Comparison of ENCODE assay signal across 35 cellular contexts in the genomic region with DNA sequence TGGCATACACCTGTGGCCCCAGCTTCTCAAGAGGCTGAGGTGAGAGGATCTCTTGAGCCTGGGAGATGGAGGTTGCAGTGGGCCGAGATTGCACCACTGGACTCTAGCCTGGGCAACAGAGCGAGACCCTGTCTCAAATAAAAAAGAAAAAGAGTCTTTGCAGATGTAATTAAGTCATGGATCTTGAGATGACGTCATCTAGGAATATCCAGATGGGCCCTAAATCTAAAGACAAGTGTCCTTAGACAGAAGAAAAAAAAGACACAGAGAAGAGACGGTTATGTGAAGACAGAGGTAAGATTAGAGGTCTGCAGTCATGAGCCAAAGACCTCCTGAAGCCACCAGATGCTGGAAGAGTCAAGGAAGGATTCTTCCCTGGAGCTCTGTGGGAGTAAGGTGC.
"Had no signal": no experiment of that assay in that cellular context is flagged by ENCODE, and none has a peak within 500 bp of the region (broad histone marks: within the 10 kb centered on the region; RNA-seq: fewer than 3 reads in every experiment).

No MANE protein-coding gene starts in this region.

- H3K27me3 ChIP-seq: brain microvascular endothelial cell, dorsolateral prefrontal cortex, esophagus muscularis mucosa, foreskin keratinocyte, gastrocnemius medialis, heart left ventricle had no signal

- H3K9me3 ChIP-seq: esophagus muscularis mucosa, gastrocnemius medialis, heart left ventricle had no signal

- ATAC-seq: activated CD4-positive, CD25-positive, alpha-beta regulatory T cell treated with anti-CD3 and anti-CD28 coated beads, Interleukin-2, amount 50 U/mL, for 24 hours; activated CD8-positive, alpha-beta T cell treated with anti-CD3 and anti-CD28 coated beads for 36 hours; activated T-cell treated with anti-CD3 and anti-CD28 coated beads, Interleukin-2, amount 50 U/mL, for 4 hours; activated T-helper 17 cell treated with anti-CD3 and anti-CD28 coated beads, Interleukin-2, amount 50 U/mL, for 72 hours; foreskin keratinocyte; gastrocnemius medialis; heart left ventricle; T-helper 17 cell had no signal

- H3K27ac Mint-ChIP-seq: activated B cell treated with CpG ODN at 0.5 μM for 24 hours; activated CD8-positive, alpha-beta T cell treated with anti-CD3 and anti-CD28 coated beads for 36 hours; activated naive CD8-positive, alpha-beta T cell; activated T-helper 17 cell treated with anti-CD3 and anti-CD28 coated beads, Interleukin-2, amount 50 U/mL, for 72 hours; dendritic cell treated with granulocyte-macrophage colony-stimulating factor and Interleukin-4, amounts not matched to agents 40 ng/mL and 50 ng/mL, for 4 days; endodermal cell; T-helper 17 cell; T-helper 2 cell treated with Interferon-gamma antibody and Interleukin-4, amounts not matched to agents 5 μg/mL and 100 μg/mL, for 36 hours had no signal

- H3K4me3 ChIP-seq: coronary artery, dorsolateral prefrontal cortex, esophagus muscularis mucosa, gastrocnemius medialis, heart left ventricle had no signal

- H3K36me3 Mint-ChIP-seq: activated naive CD8-positive, alpha-beta T cell had no signal

- FAIRE-seq: astrocyte, bronchial epithelial cell had no signal

- H3K9me3 Mint-ChIP-seq: activated B cell treated with CpG ODN at 0.5 μM for 24 hours; activated CD8-positive, alpha-beta T cell treated with anti-CD3 and anti-CD28 coated beads for 36 hours; activated T-cell treated with anti-CD3 and anti-CD28 coated beads, Interleukin-2, amount 50 U/mL, for 4 hours; activated T-helper 17 cell treated with anti-CD3 and anti-CD28 coated beads, Interleukin-2, amount 50 U/mL, for 72 hours; central memory CD8-positive, alpha-beta T cell; dendritic cell treated with granulocyte-macrophage colony-stimulating factor and Interleukin-4, amounts not matched to agents 40 ng/mL and 50 ng/mL, for 4 days; endodermal cell; T-helper 2 cell treated with Interferon-gamma antibody and Interleukin-4, amounts not matched to agents 5 μg/mL and 100 μg/mL, for 36 hours had no signal

- DNase-seq: activated B cell treated with CpG ODN at 0.5 μM for 24 hours; activated CD4-positive, alpha-beta T cell treated with anti-CD3 and anti-CD28 coated beads for 48 hours; activated CD4-positive, alpha-beta T cell treated with anti-CD3 and anti-CD28 coated beads, Interleukin-2, amount 50 U/mL, for 1 hour; activated CD4-positive, alpha-beta T cell treated with anti-CD3 and anti-CD28 coated beads, Interleukin-2, amount 50 U/mL, for 48 hours; activated CD8-positive, alpha-beta memory T cell treated with anti-CD3 and anti-CD28 coated beads for 24 hours; activated CD8-positive, alpha-beta T cell treated with anti-CD3 and anti-CD28 coated beads for 36 hours; activated effector memory CD4-positive, alpha-beta T cell treated with Interleukin-2 at 50 U/mL for 16 hours; activated gamma-delta T cell treated with Interleukin-2 at 50 U/mL for 16 hours; activated naive CD4-positive, alpha-beta T cell treated with anti-CD3 and anti-CD28 coated beads, Interleukin-2, amount 50 U/mL, for 16 hours; activated naive CD4-positive, alpha-beta T cell treated with Interleukin-2 at 50 U/mL for 16 hours; activated T-cell treated with anti-CD3 and anti-CD28 coated beads, Interleukin-2, amount 50 U/mL, for 4 hours; amniotic stem cell; anterior cingulate cortex; brain microvascular endothelial cell; effector memory CD4-positive, alpha-beta T cell; endodermal cell; erythroblast; foreskin keratinocyte; gastrocnemius medialis; glutamatergic neuron; T-helper 17 cell; T1000; WERI-Rb-1 had no signal

- H3K27ac ChIP-seq: brain microvascular endothelial cell, coronary artery, dorsolateral prefrontal cortex, esophagus muscularis mucosa, foreskin keratinocyte, gastrocnemius medialis, heart left ventricle, WERI-Rb-1 had no signal

- H3K27me3 Mint-ChIP-seq: activated B cell treated with CpG ODN at 0.5 μM for 24 hours had no signal

- H3K36me3 ChIP-seq: brain microvascular endothelial cell, esophagus muscularis mucosa, gastrocnemius medialis, heart left ventricle, WERI-Rb-1 had no signal

- H3K4me3 Mint-ChIP-seq: activated B cell treated with CpG ODN at 0.5 μM for 24 hours; activated CD8-positive, alpha-beta T cell treated with anti-CD3 and anti-CD28 coated beads for 36 hours; activated naive CD8-positive, alpha-beta T cell; activated T-cell treated with anti-CD3 and anti-CD28 coated beads, Interleukin-2, amount 50 U/mL, for 4 hours; activated T-helper 17 cell treated with anti-CD3 and anti-CD28 coated beads, Interleukin-2, amount 50 U/mL, for 72 hours; central memory CD8-positive, alpha-beta T cell; dendritic cell treated with granulocyte-macrophage colony-stimulating factor and Interleukin-4, amounts not matched to agents 40 ng/mL and 50 ng/mL, for 4 days; endodermal cell; T-helper 17 cell; T-helper 2 cell treated with Interferon-gamma antibody and Interleukin-4, amounts not matched to agents 5 μg/mL and 100 μg/mL, for 36 hours had no signal

- H3K4me1 Mint-ChIP-seq: activated T-helper 17 cell treated with anti-CD3 and anti-CD28 coated beads, Interleukin-2, amount 50 U/mL, for 72 hours; central memory CD8-positive, alpha-beta T cell had no signal
